1 cellular context compared by ENCODE assay signal in the genomic region with DNA sequence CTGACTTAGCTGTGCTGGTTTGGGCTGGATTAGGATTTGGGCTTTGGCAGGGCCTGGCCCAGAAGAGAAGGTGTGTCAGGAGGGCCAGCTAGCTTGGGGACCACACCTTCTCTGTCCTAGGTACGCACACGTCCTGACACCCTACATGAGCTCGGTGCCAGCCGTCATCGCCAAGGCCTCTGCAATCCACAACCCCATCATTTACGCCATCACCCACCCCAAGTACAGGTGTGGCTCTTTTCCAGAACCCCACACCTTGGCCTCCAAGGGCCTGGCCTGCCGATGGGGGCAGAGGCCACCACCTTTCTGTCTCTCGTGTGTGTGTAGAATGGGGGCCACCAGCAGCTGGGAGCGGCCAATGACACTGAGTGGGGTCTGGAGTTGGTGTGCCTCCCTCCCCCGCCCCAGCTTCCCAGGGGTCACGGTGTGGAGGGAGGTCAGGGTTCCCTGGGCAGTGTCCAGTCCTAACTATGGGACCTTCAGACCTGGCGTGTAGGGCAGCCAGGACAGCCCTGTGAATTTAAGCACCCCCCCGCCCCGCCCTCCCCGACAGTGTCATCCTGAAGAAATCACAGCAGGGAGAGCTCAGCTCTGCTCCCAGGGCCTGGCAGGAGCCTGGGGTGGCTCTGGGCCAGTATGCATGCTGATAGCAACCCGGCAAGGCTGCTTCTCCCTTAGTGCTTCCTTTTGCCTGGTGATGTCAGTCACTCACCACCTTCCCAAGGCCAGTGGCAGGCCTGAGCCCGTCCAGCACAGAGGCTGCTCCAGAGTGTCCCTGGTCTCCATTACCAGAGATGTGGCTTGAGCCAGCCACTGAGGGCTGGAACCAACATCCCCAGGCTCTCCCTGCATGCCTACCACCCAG.
TF ChIP-seq lines count a peak whose summit lies in the region.

No MANE protein-coding gene starts in this region.

TF ChIP-seq in IMR-90, 13 proteins besides CTCF, POLR2A, EP300 and RAD21 (continued from another document):
- TF ChIP-seq USF2 (IDR thresholded peaks at IDR 0.05; ENCODE audit: low read depth, low read length) (no peak), CHD1 (IDR thresholded peaks at IDR 0.05; ENCODE audit: low read depth, low read length) (no peak), RFX5 (IDR thresholded peaks at IDR 0.05; ENCODE audit: low read depth, low read length) (no peak), CEBPB (IDR thresholded peaks at IDR 0.05; ENCODE audit: low read depth, low read length) (no peak), RCOR1 (IDR thresholded peaks at IDR 0.05; ENCODE audit: insufficient replicate concordance, low read length) (no peak), FOS (IDR thresholded peaks at IDR 0.05; ENCODE audit: low read depth, low read length) (no peak), ELK1 (IDR thresholded peaks at IDR 0.05; ENCODE audit: borderline replicate concordance, low read depth, low read length) (no peak), BHLHE40 (IDR thresholded peaks at IDR 0.05; ENCODE audit: low read depth, low read length) (no peak)
